ENCODE assay signal across 8 cellular contexts in genomic region chr3:13091898-13092620, GRCh38. TPM values are rescaled to one million over a fixed set of nuclear protein-coding genes. Genes with fewer than 3 reads are reported as not detected.
A peak's percentile ranks its signal among the peaks of the same experiment; 100 is the strongest.
DNase-seq lines count a peak whose midpoint lies in the region; TF ChIP-seq lines count a peak whose summit lies in the region.

No MANE protein-coding gene starts in this region.

- H3K79me2 ChIP-seq in SU-DHL-6 (ENCODE audit: insufficient read depth, low read length): no peaks in the 10 kb centered on the region

- no peak overlapping the region for H3K4me2 ChIP-seq in SU-DHL-6 (ENCODE audit: low read depth, low read length, poor library complexity, severe bottlenecking)

- H3K36me3 ChIP-seq in SU-DHL-6 (ENCODE audit: low read length): no peaks in the 10 kb centered on the region
- H3K36me3 ChIP-seq in cardiac muscle cell: no peaks in the 10 kb centered on the region
- H3K36me3 ChIP-seq in prostate gland: no peaks in the 10 kb centered on the region
- H3K36me3 ChIP-seq in uterus: no peaks in the 10 kb centered on the region

- H3K27me3 ChIP-seq in SU-DHL-6 (ENCODE audit: low read length) (no peaks in the 10 kb centered on the region), cardiac muscle cell (no peaks in the 10 kb centered on the region), prostate gland (replicated peaks; ENCODE audit: insufficient read depth) (no peaks in the 10 kb centered on the region), uterus (no peaks in the 10 kb centered on the region)

- no peak overlapping the region for H3K9ac ChIP-seq in SU-DHL-6 (ENCODE audit: low read length)

- no peak overlapping the region for H3K4me3 Mint-ChIP-seq in activated naive CD8-positive, alpha-beta T cell treated with anti-CD3 and anti-CD28 coated beads for 36 hours

- peak; percentile 65 for TF ChIP-seq CTCF in SU-DHL-6 (IDR thresholded peaks at IDR 0.05; ENCODE audit: insufficient read depth, low read length, poor library complexity, severe bottlenecking)
- TF ChIP-seq CTCF in cardiac muscle cell (IDR thresholded peaks at IDR 0.05; ENCODE audit: low read depth, low read length): peak; percentile 92
- peak; percentile 88 to 98 (median 96) for TF ChIP-seq CTCF in prostate gland (IDR thresholded peaks at IDR 0.05)
- TF ChIP-seq CTCF in uterus (IDR thresholded peaks at IDR 0.05): peak; percentile 82 to 90 (median 86)

- H3K4me1 ChIP-seq in cardiac muscle cell (ENCODE audit: low read depth): no peaks in the 10 kb centered on the region
- H3K4me1 ChIP-seq in prostate gland (replicated peaks): no peaks in the 10 kb centered on the region
- H3K4me1 ChIP-seq in uterus: no peaks in the 10 kb centered on the region

- H3F3A ChIP-seq in SU-DHL-6 (ENCODE audit: insufficient read depth): 0 out of 2 replicates have a peak, but pooled peaks cover 5% of the 10 kb centered on the region

- no peaks in the 10 kb centered on the region for H4K20me1 ChIP-seq in SU-DHL-6 (ENCODE audit: low read depth, low read length)

- peaks cover 8% of the 10 kb centered on the region for H3K4me1 Mint-ChIP-seq in activated naive CD8-positive, alpha-beta T cell treated with anti-CD3 and anti-CD28 coated beads for 36 hours

- H3K36me3 Mint-ChIP-seq in activated naive CD8-positive, alpha-beta T cell treated with anti-CD3 and anti-CD28 coated beads for 36 hours: no peaks in the 10 kb centered on the region

- no peak overlapping the region for H3K27ac Mint-ChIP-seq in activated naive CD8-positive, alpha-beta T cell treated with anti-CD3 and anti-CD28 coated beads for 36 hours

- no peak for TF ChIP-seq POLR2A in prostate gland (IDR thresholded peaks at IDR 0.05)
- TF ChIP-seq POLR2A in uterus (IDR thresholded peaks at IDR 0.05): no peak

- no peak overlapping the region for H2AFZ ChIP-seq in SU-DHL-6 (ENCODE audit: low read depth, low read length, severe bottlenecking)

- DNase-seq in Ammon's horn (ENCODE audit: low spot score) (peak; percentile 88), GM19238 (ENCODE audit: insufficient read length, low spot score) (peak; percentile 82), cardiac muscle cell (ENCODE audit: low read depth in 1 of 2, low spot score in 1 of 2) (peak; percentile 79 to 84), prostate gland (ENCODE audit: low spot score) (peak; percentile 89), uterus (peak; percentile 75 to 79)
- DNase-seq in Jurkat, Clone E6-1 (ENCODE audit: low read depth, low spot score): peak; percentile 71
- DNase-seq in activated naive CD8-positive, alpha-beta T cell treated with anti-CD3 and anti-CD28 coated beads for 36 hours: peak; percentile 72

- intact Hi-C loops in prostate gland (cut with DNase I) (loop anchor here (1.0 to 5.0 kb wide), 3 partner anchors 185 to 560 kb away; no protein-coding TSS in a partner anchor), uterus (cut with DNase I; ENCODE audit: low total_unique reads) (loop anchor here (10.0 kb wide), 1 partner anchor 363 kb away; no protein-coding TSS in a partner anchor)

- no peaks in the 10 kb centered on the region for H3K9me3 Mint-ChIP-seq in activated naive CD8-positive, alpha-beta T cell treated with anti-CD3 and anti-CD28 coated beads for 36 hours

- H3K27ac ChIP-seq in SU-DHL-6 (ENCODE audit: low read depth, low read length): no peak overlapping the region
- no peak overlapping the region for H3K27ac ChIP-seq in cardiac muscle cell
- peak overlapping the region; percentile 4 to 30 for H3K27ac ChIP-seq in prostate gland
- no peak overlapping the region for H3K27ac ChIP-seq in uterus

- 28% methylated on average over 20 of the region's 20 CpGs for WGBS in prostate gland

- H3K9me2 ChIP-seq in SU-DHL-6 (replicated peaks; ENCODE audit: insufficient read depth, low read length): no peaks in the 10 kb centered on the region

- no peak overlapping the region for H3K4me3 ChIP-seq in Jurkat, Clone E6-1 (ENCODE audit: low read length)
- H3K4me3 ChIP-seq in SU-DHL-6 (ENCODE audit: insufficient read depth, low read length, poor library complexity, severe bottlenecking) (no peak overlapping the region), cardiac muscle cell (no peak overlapping the region), prostate gland (no peak overlapping the region), uterus (no peak overlapping the region)

- peaks cover 4% of the 10 kb centered on the region for H3K27me3 Mint-ChIP-seq in activated naive CD8-positive, alpha-beta T cell treated with anti-CD3 and anti-CD28 coated beads for 36 hours

- no peaks in the 10 kb centered on the region for H3K9me3 ChIP-seq in SU-DHL-6 (ENCODE audit: insufficient read depth, low read length)
- no peaks in the 10 kb centered on the region for H3K9me3 ChIP-seq in cardiac muscle cell (ENCODE audit: low read depth)
- no peaks in the 10 kb centered on the region for H3K9me3 ChIP-seq in prostate gland
- no peaks in the 10 kb centered on the region for H3K9me3 ChIP-seq in uterus

RNA-seq across cellular contexts. Expression of gene IQSEC1, which starts 18.8 kb away (rescaled TPM):
- polyA plus RNA-seq in Jurkat, Clone E6-1 (2012; ENCODE audit: insufficient read depth, insufficient read length): 18.1 TPM
- total RNA-seq in activated naive CD8-positive, alpha-beta T cell treated with anti-CD3 and anti-CD28 coated beads for 36 hours: 10 to 100 TPM; 20.1 to 22.2 TPM
- 26.4 and 51.7 TPM in 2 replicates for total RNA-seq in cardiac muscle cell
- 17.8 and 27.6 TPM in 2 replicates for polyA plus RNA-seq in cardiac muscle cell
- total RNA-seq in prostate gland: 10 to 100 TPM; 58.2 to 94.2 TPM
- total RNA-seq in uterus: 10 to 100 TPM; 17.9 to 61.4 (median 49.7) TPM

Comparison
In these comparisons a context has a peak if more than half of its experiments do, and no peak if none do; other contexts are left out.
1. H3K27ac ChIP-seq: peak in prostate gland (2 of 2); none in SU-DHL-6 (single experiment), cardiac muscle cell (single experiment) and uterus (0 of 2).
2. Peak in every context shown above with its lines, with median percentiles within 50 percentile points of each other: DNase-seq and CTCF ChIP-seq.